In genomic region chr15:28022961-28023360, GRCh38 we compare ENCODE assay signal across 20 cellular contexts.
DNase-seq lines count a peak whose midpoint lies in the region; ATAC-seq and TF ChIP-seq lines count a peak whose summit lies in the region.
"Had no signal": no experiment of that assay in that cellular context is flagged by ENCODE, and none has a peak within 500 bp of the region (broad histone marks: within the 10 kb centered on the region; RNA-seq: fewer than 3 reads in every experiment).

No MANE protein-coding gene starts in this region.

- peaks cover 7% of the 10 kb centered on the region for H3K4me1 Mint-ChIP-seq in neural crest cell
- H3K4me1 Mint-ChIP-seq: CD14-positive monocyte, IgD-negative memory B cell had no signal

- no peak overlapping the region for H3K4me3 Mint-ChIP-seq in neural crest cell
- H3K4me3 Mint-ChIP-seq: CD14-positive monocyte, GM23338, HFFc6, IgD-negative memory B cell had no signal

- H3K9me2 ChIP-seq in Karpas-422 (replicated peaks; ENCODE audit: insufficient read depth, low read length) = no peaks in the 10 kb centered on the region

- 77 to 82% methylated on average over 2 of the region's 2 CpGs for WGBS in heart right ventricle, 2 donors

- H3K27ac Mint-ChIP-seq in neural crest cell (ENCODE audit: unreplicated experiment) = peak overlapping the region; percentile 79
- H3K27ac Mint-ChIP-seq: CD14-positive monocyte; CD4-positive, alpha-beta memory T cell; HFFc6; IgD-negative memory B cell had no signal

- no peak for ATAC-seq in heart right ventricle
- ATAC-seq in HG03280 (IDR thresholded peaks at IDR 0.05; ENCODE audit: unreplicated experiment) = no peak
- ATAC-seq in GM21737 (IDR thresholded peaks at IDR 0.05; ENCODE audit: unreplicated experiment) = no peak
- ATAC-seq: A549, GM23338, HCT116, HepG2 had no signal

- no peaks in the 10 kb centered on the region for H3K36me3 ChIP-seq in Karpas-422 (ENCODE audit: insufficient read depth, low read length)
- H3K36me3 ChIP-seq in heart right ventricle = no peaks in the 10 kb centered on the region

- no peak for TF ChIP-seq CTCF in neural crest cell (conservative IDR thresholded peaks at IDR 0.05)
- TF ChIP-seq CTCF in heart right ventricle (IDR thresholded peaks at IDR 0.05) = no peak

- H3K9me3 ChIP-seq in Karpas-422 (ENCODE audit: low read length) (no peaks in the 10 kb centered on the region), heart right ventricle (no peaks in the 10 kb centered on the region)
- H3K9me3 ChIP-seq: A549 had no signal

- H2AFZ ChIP-seq in Karpas-422 (ENCODE audit: low read length) = no peak overlapping the region

- H4K20me1 ChIP-seq in Karpas-422 (ENCODE audit: insufficient read depth, low read depth, low read length) = no peaks in the 10 kb centered on the region

- no peak overlapping the region for H3K4me2 ChIP-seq in Karpas-422 (ENCODE audit: low read depth, low read length, poor library complexity, severe bottlenecking)
- H3K4me2 ChIP-seq: A549, GM23338 had no signal

- no peak overlapping the region for H3K4me3 ChIP-seq in Karpas-422 (ENCODE audit: low read length)
- no peak overlapping the region for H3K4me3 ChIP-seq in heart right ventricle
- H3K4me3 ChIP-seq: A549, GM23338 had no signal

- DNase-seq in Karpas-422 = peak; percentile 48
- no peak for DNase-seq in neural crest cell (ENCODE audit: low read depth, low spot score)
- DNase-seq in NCI-H128 (lab: John Stamatoyannopoulos, UW; ENCODE audit: unreplicated experiment) = no peak
- DNase-seq in heart right ventricle = no peak
- DNase-seq: AML-193; Calu3; CD4-positive, alpha-beta memory T cell; GF-D8; H7; HFFc6; KBM-7 had no signal

- H3K9me3 Mint-ChIP-seq in neural crest cell = no peaks in the 10 kb centered on the region
- H3K9me3 Mint-ChIP-seq: GM23338 had no signal

- intact Hi-C loops in heart right ventricle (cut with DNase I) = loop anchor here in 2 of 10 donors (5.0 to 10.0 kb wide), 2 partner anchors 99 to 1128 kb away; no protein-coding TSS in a partner anchor

- H3K27me3 ChIP-seq in Karpas-422 (ENCODE audit: low read length) (no peaks in the 10 kb centered on the region), heart right ventricle (no peaks in the 10 kb centered on the region)

- no peaks in the 10 kb centered on the region for H3K79me2 ChIP-seq in Karpas-422 (ENCODE audit: low read length)

- no peaks in the 10 kb centered on the region for H3K27me3 Mint-ChIP-seq in neural crest cell (ENCODE audit: low read depth)
- H3K27me3 Mint-ChIP-seq: IgD-negative memory B cell had no signal

- no peak overlapping the region for H3K27ac ChIP-seq in Karpas-422 (ENCODE audit: low read length)
- peak overlapping the region; percentile 51 for H3K27ac ChIP-seq in cingulate gyrus (ENCODE audit: low read depth, low read length)
- H3K27ac ChIP-seq in heart right ventricle = no peak overlapping the region
- H3K27ac ChIP-seq: A549 had no signal

- no peak overlapping the region for H3K9ac ChIP-seq in Karpas-422 (ENCODE audit: low read length)

- no peaks in the 10 kb centered on the region for H3K36me3 Mint-ChIP-seq in neural crest cell (ENCODE audit: low read depth)
- H3K36me3 Mint-ChIP-seq: CD14-positive monocyte; CD4-positive, alpha-beta memory T cell; IgD-negative memory B cell had no signal

- H3K4me1 ChIP-seq in Karpas-422 (ENCODE audit: low read length) = no peaks in the 10 kb centered on the region
- H3K4me1 ChIP-seq in heart right ventricle = no peaks in the 10 kb centered on the region
